9 cellular contexts compared by ENCODE assay signal in genomic region chr1:55155522-55155921, GRCh38. TPM values are rescaled to one million over a fixed set of nuclear protein-coding genes. Genes with fewer than 3 reads are reported as not detected.
A peak's percentile ranks its signal among the peaks of the same experiment; 100 is the strongest.
DNase-seq lines count a peak whose midpoint lies in the region; ATAC-seq, FAIRE-seq and TF ChIP-seq lines count a peak whose summit lies in the region.
"Had no signal": no experiment of that assay in that cellular context is flagged by ENCODE, and none has a peak within 500 bp of the region (broad histone marks: within the 10 kb centered on the region; RNA-seq: fewer than 3 reads in every experiment).

No MANE protein-coding gene starts in this region.

- TF ChIP-seq RAD21 in HepG2 (CRISPR knock-in tag; IDR thresholded peaks at IDR 0.05): no peak

- no peak for ATAC-seq in HepG2

- no peak overlapping the region for H3K4me3 Mint-ChIP-seq in activated T-helper 1 cell treated with anti-CD3 and anti-CD28 coated beads, Interleukin-12 subunit alpha, Interleukin-12 subunit beta, Interleukin-2, Interleukin-4 antibody, amounts not matched to agents 30 ng/mL and 10 ng/mL and 1 ng/mL, durations not matched to agents 14 hours and 24 hours and 36 hours

- DNase-seq in COLO829 (ENCODE audit: low spot score) (peak; percentile 20), KBM-7 (peak; percentile 48), anterior cingulate cortex (lab: John Stamatoyannopoulos, UW) (peak in 41 of 58 donors; percentile 3 to 65 (median 37)), HepG2 (ENCODE audit: low spot score) (no peak), DMS114 treated with DMSO at 0.1 percent for 48 hours (lab: John Stamatoyannopoulos, UW; ENCODE audit: unreplicated experiment) (no peak), NCI-H187 treated with DMSO at 0.1 percent for 48 hours (lab: John Stamatoyannopoulos, UW) (no peak)
- no peak for DNase-seq in activated T-helper 1 cell treated with anti-CD3 and anti-CD28 coated beads, Interleukin-12 subunit alpha, Interleukin-12 subunit beta, Interleukin-2, Interleukin-4 antibody, amounts not matched to agents 30 ng/mL and 10 ng/mL and 1 ng/mL, durations not matched to agents 14 hours and 24 hours and 36 hours (ENCODE audit: low spot score)
- DNase-seq in stimulated activated CD4-positive, alpha-beta T cell treated with anti-CD3 and anti-CD28 coated beads, Interleukin-4, amount 100 ng/mL, for 24 hours: no peak

- H2AFZ ChIP-seq in HepG2 (ENCODE audit: low read length): no peak overlapping the region

- no peaks in the 10 kb centered on the region for H3K9me3 ChIP-seq in HepG2 (ENCODE audit: low read length)

- H3K9me3 Mint-ChIP-seq in activated T-helper 1 cell treated with anti-CD3 and anti-CD28 coated beads, Interleukin-12 subunit alpha, Interleukin-12 subunit beta, Interleukin-2, Interleukin-4 antibody, amounts not matched to agents 30 ng/mL and 10 ng/mL and 1 ng/mL, durations not matched to agents 14 hours and 24 hours and 36 hours: no peaks in the 10 kb centered on the region
- H3K9me3 Mint-ChIP-seq: activated T-helper 2 cell treated with anti-CD3 and anti-CD28 coated beads, Interferon-gamma antibody, Interleukin-2, Interleukin-4, amounts not matched to agents 10 μg/mL and 5 μg/mL and 100 μg/mL, durations not matched to agents 14 hours and 24 hours and 36 hours had no signal

- no peak overlapping the region for H3K9ac ChIP-seq in HepG2 (ENCODE audit: insufficient read depth, low read depth, low read length)

- no peak overlapping the region for H3K4me3 ChIP-seq in HepG2 (replicated peaks in 1 of 3; ENCODE audit: insufficient read depth in 1 of 3, low read depth in 2 of 3, low read length in 3 of 3)

- 94% methylated on average over 6 of the region's 6 CpGs for WGBS in HepG2 (ENCODE audit: low lambda C conversion rate)

- no peaks in the 10 kb centered on the region for H3K79me2 ChIP-seq in HepG2 (ENCODE audit: insufficient read depth, low read length)

- in situ Hi-C loops in KBM-7 (cut with MboI; ENCODE audit: low pct_unique_long_range_greater_than_20kb, low sequenced_read_pairs) (no loop called here), HepG2 (cut with HindIII; ENCODE audit: extremely low pct_ligation_motif_present, low pct_unique_long_range_greater_than_20kb) (no loop called here)

- peaks cover 17 to 57% of the 10 kb centered on the region in 2 experiments for H3K36me3 ChIP-seq in HepG2 (replicated peaks in 1 of 2; ENCODE audit: control insufficient read depth in 1 of 2, insufficient read depth in 2 of 2, low read length in 2 of 2)

- no peak for TF ChIP-seq POLR2A in HepG2 (IDR thresholded peaks at IDR 0.05; ENCODE audit: insufficient read depth in 1 of 2, low read depth in 2 of 2, low read length in 2 of 2)

- no peaks in the 10 kb centered on the region for H3K27me3 ChIP-seq in HepG2 (ENCODE audit: control insufficient read depth in 1 of 2, insufficient read depth in 2 of 2, low read length in 2 of 2)

- CTCF ChIA-PET in HepG2 (lab: Yijun Ruan, JAX; ENCODE audit: low intra/inter-chr PET ratio, low total read pairs): no interaction called here

- TF ChIP-seq EP300 in HepG2 (IDR thresholded peaks at IDR 0.05; ENCODE audit: low read depth in 2 of 2, low read length in 2 of 2) (no peak), HepG2 (CRISPR knock-in tag; IDR thresholded peaks at IDR 0.05; ENCODE audit: borderline replicate concordance) (no peak)

- no peaks in the 10 kb centered on the region for H4K20me1 ChIP-seq in HepG2 (ENCODE audit: insufficient read depth, low read length)

- no peak for TF ChIP-seq CTCF in HepG2 (CRISPR knock-in tag; IDR thresholded peaks at IDR 0.05)

- POLR2A ChIA-PET in HepG2 (lab: Yijun Ruan, JAX): no interaction called here

- no peak for FAIRE-seq in HepG2 (lab: Jason Lieb, UNC)

- H3K4me1 Mint-ChIP-seq in activated T-helper 1 cell treated with anti-CD3 and anti-CD28 coated beads, Interleukin-12 subunit alpha, Interleukin-12 subunit beta, Interleukin-2, Interleukin-4 antibody, amounts not matched to agents 30 ng/mL and 10 ng/mL and 1 ng/mL, durations not matched to agents 14 hours and 24 hours and 36 hours (ENCODE audit: low read depth): peaks cover 32% of the 10 kb centered on the region

- no peaks in the 10 kb centered on the region for H3K27me3 Mint-ChIP-seq in activated T-helper 1 cell treated with anti-CD3 and anti-CD28 coated beads, Interleukin-12 subunit alpha, Interleukin-12 subunit beta, Interleukin-2, Interleukin-4 antibody, amounts not matched to agents 30 ng/mL and 10 ng/mL and 1 ng/mL, durations not matched to agents 14 hours and 24 hours and 36 hours (ENCODE audit: insufficient read depth)

- H3K4me1 ChIP-seq in HepG2 (ENCODE audit: insufficient read depth, low read length): no peaks in the 10 kb centered on the region

- no peak overlapping the region for H3K4me2 ChIP-seq in HepG2 (ENCODE audit: low read depth, low read length)

- H3K27ac Mint-ChIP-seq in activated T-helper 1 cell treated with anti-CD3 and anti-CD28 coated beads, Interleukin-12 subunit alpha, Interleukin-12 subunit beta, Interleukin-2, Interleukin-4 antibody, amounts not matched to agents 30 ng/mL and 10 ng/mL and 1 ng/mL, durations not matched to agents 14 hours and 24 hours and 36 hours: no peak overlapping the region

- H3K27ac ChIP-seq in HepG2 (ENCODE audit: extremely low read length, insufficient read depth, low read length): no peak overlapping the region

- no TSS peak for BruUV-seq in HepG2 (replicated peaks; lab: Mats Ljungman, UMichigan)

- H3K36me3 Mint-ChIP-seq in activated T-helper 1 cell treated with anti-CD3 and anti-CD28 coated beads, Interleukin-12 subunit alpha, Interleukin-12 subunit beta, Interleukin-2, Interleukin-4 antibody, amounts not matched to agents 30 ng/mL and 10 ng/mL and 1 ng/mL, durations not matched to agents 14 hours and 24 hours and 36 hours (ENCODE audit: low read depth): peaks cover 40% of the 10 kb centered on the region

- intact Hi-C loops in HepG2 (cut with micrococcal nuclease; ENCODE audit: unreplicated experiment): no loop called here
- intact Hi-C loops in activated T-helper 1 cell treated with anti-CD3 and anti-CD28 coated beads, Interleukin-12 subunit alpha, Interleukin-12 subunit beta, Interleukin-2, Interleukin-4 antibody, amounts not matched to agents 30 ng/mL and 10 ng/mL and 1 ng/mL, durations not matched to agents 14 hours and 24 hours and 36 hours (cut with micrococcal nuclease): no loop called here

TF ChIP-seq in HepG2, 621 proteins besides CTCF, POLR2A, EP300 and RAD21 (continues in another document):
- TF ChIP-seq ZBTB14 (CRISPR knock-in tag; IDR thresholded peaks at IDR 0.05): no peak
- no peak for TF ChIP-seq ZFP36L2 (CRISPR knock-in tag; IDR thresholded peaks at IDR 0.05)
- no peak for TF ChIP-seq ETS1 (CRISPR knock-in tag; IDR thresholded peaks at IDR 0.05)
- TF ChIP-seq ZNF468 (CRISPR knock-in tag; IDR thresholded peaks at IDR 0.05): no peak
- no peak for TF ChIP-seq KLF13 (CRISPR knock-in tag; IDR thresholded peaks at IDR 0.05)
- peak; percentile 74 for TF ChIP-seq ZNF143 (CRISPR knock-in tag; IDR thresholded peaks at IDR 0.05)
- TF ChIP-seq HOXA9 (CRISPR knock-in tag; IDR thresholded peaks at IDR 0.05; ENCODE audit: borderline replicate concordance): no peak
- no peak for TF ChIP-seq SOX5 (CRISPR knock-in tag; IDR thresholded peaks at IDR 0.05; ENCODE audit: borderline replicate concordance)

RNA-seq across cellular contexts. Expression of gene USP24, which starts 59.6 kb away (rescaled TPM):
- 47.6 and 59.5 TPM in 2 replicates for total RNA-seq in HepG2 (2016; rRNA removed; fragmentation: Illumina TruSeq; extraction: Trizol)
- total RNA-seq in HepG2 (2016; cell fraction: cytosol; rRNA removed; fragmentation: Illumina TruSeq; extraction: Trizol; ENCODE audit: low read depth): 4.1 and 5.1 TPM in 2 replicates
- 41.1 and 53.7 TPM in 2 replicates for total RNA-seq in HepG2 (2016; cell fraction: insoluble cytoplasmic fraction; rRNA removed; fragmentation: Illumina TruSeq; extraction: Trizol)
- total RNA-seq in HepG2 (2016; cell fraction: membrane; rRNA removed; fragmentation: Illumina TruSeq; extraction: Trizol): 12.0 and 12.6 TPM in 2 replicates
- total RNA-seq in HepG2 (2016; cell fraction: nucleus; rRNA removed; fragmentation: Illumina TruSeq; extraction: Trizol): 76.5 and 77.4 TPM in 2 replicates
- 17.2 and 18.8 TPM in 2 replicates for polyA plus RNA-seq in HepG2 (2011; rRNA removed)
- polyA plus RNA-seq in HepG2 (2011; cell fraction: cytosol; rRNA removed): 9.7 and 11.6 TPM in 2 replicates
- 39.7 and 46.5 TPM in 2 replicates for polyA plus RNA-seq in HepG2 (2011; cell fraction: nucleus; rRNA removed)
- polyA plus RNA-seq in HepG2 (2012): 24.9 and 34.6 TPM in 2 replicates
- 1.2 and 1.6 TPM in 2 replicates for polyA plus RNA-seq in HepG2 (2016; cell fraction: cytosol; fragmentation: Illumina TruSeq; extraction: Trizol; ENCODE audit: low read depth)
- 34.7 and 34.9 TPM in 2 replicates for polyA plus RNA-seq in HepG2 (2016; cell fraction: insoluble cytoplasmic fraction; fragmentation: Illumina TruSeq; extraction: Trizol; ENCODE audit: low read depth)
- polyA plus RNA-seq in HepG2 (2016; cell fraction: membrane; fragmentation: Illumina TruSeq; extraction: Trizol; ENCODE audit: low read depth): 3.3 and 5.2 TPM in 2 replicates
- polyA plus RNA-seq in HepG2 (2016; cell fraction: nucleus; fragmentation: Illumina TruSeq; extraction: Trizol; ENCODE audit: insufficient read depth, low read depth): 84.4 and 87.2 TPM in 2 replicates
- polyA minus RNA-seq in HepG2 (2011; rRNA and poly(A)+ RNA removed; ENCODE audit: low replicate concordance): 35.1 and 36.7 TPM in 2 replicates
- 23.3 and 27.0 TPM in 2 replicates for polyA minus RNA-seq in HepG2 (2011; cell fraction: cytosol; rRNA and poly(A)+ RNA removed)
- 181 and 197 TPM in 2 replicates for polyA minus RNA-seq in HepG2 (2011; cell fraction: nucleus; rRNA and poly(A)+ RNA removed)
- total RNA-seq in activated T-helper 1 cell treated with anti-CD3 and anti-CD28 coated beads, Interleukin-12 subunit alpha, Interleukin-12 subunit beta, Interleukin-2, Interleukin-4 antibody, amounts not matched to agents 30 ng/mL and 10 ng/mL and 1 ng/mL, durations not matched to agents 14 hours and 24 hours and 36 hours: 53.6 and 58.6 TPM in 2 replicates

Comparison
In these comparisons a context has a peak if more than half of its experiments do, and no peak if none do; other contexts are left out.
1. DNase-seq: peak in COLO829 (single experiment), KBM-7 (single experiment) and anterior cingulate cortex (41 of 58); none in HepG2 (single experiment), activated T-helper 1 cell treated with anti-CD3 and anti-CD28 coated beads, Interleukin-12 subunit alpha, Interleukin-12 subunit beta, Interleukin-2, Interleukin-4 antibody, amounts not matched to agents 30 ng/mL and 10 ng/mL and 1 ng/mL, durations not matched to agents 14 hours and 24 hours and 36 hours (single experiment), stimulated activated CD4-positive, alpha-beta T cell treated with anti-CD3 and anti-CD28 coated beads, Interleukin-4, amount 100 ng/mL, for 24 hours (single experiment), DMS114 treated with DMSO at 0.1 percent for 48 hours (single experiment) and NCI-H187 treated with DMSO at 0.1 percent for 48 hours (single experiment).